Comparison of ENCODE assay signal across 19 cellular contexts in genomic region chr4:9953089-9953488, GRCh38.
DNase-seq lines count a peak whose midpoint lies in the region; ATAC-seq and TF ChIP-seq lines count a peak whose summit lies in the region.
"Had no signal": no experiment of that assay in that cellular context is flagged by ENCODE, and none has a peak within 500 bp of the region (broad histone marks: within the 10 kb centered on the region; RNA-seq: fewer than 3 reads in every experiment).

No MANE protein-coding gene starts in this region.

- TF ChIP-seq POLR2A in IMR-90 (IDR thresholded peaks at IDR 0.05; ENCODE audit: low read depth, low read length) (no peak), esophagus muscularis mucosa (IDR thresholded peaks at IDR 0.05; ENCODE audit: low read depth) (no peak)

- BruUV-seq in IMR-90 (replicated peaks; lab: Mats Ljungman, UMichigan), result no TSS peak

- no peaks in the 10 kb centered on the region for H4K20me1 ChIP-seq in IMR-90 (ENCODE audit: insufficient read depth, low read length)
- H4K20me1 ChIP-seq: BLaER1 had no signal

- in situ Hi-C loops in IMR-90 (cut with MboI; ENCODE audit: low sequenced_read_pairs), result no loop called here

- H3K79me1 ChIP-seq in IMR-90 (ENCODE audit: low read depth in 1 of 2, low read length in 2 of 2), result no peaks in the 10 kb centered on the region

- CTCF ChIA-PET in IMR-90 (lab: Yijun Ruan, JAX), result no interaction called here
- CTCF ChIA-PET in CD8-positive, alpha-beta memory T cell (lab: Charles Lee), result no interaction called here

- intact Hi-C loops in IMR-90 (cut with micrococcal nuclease) (no loop called here), esophagus muscularis mucosa (cut with DNase I) (no loop called here)

- no peaks in the 10 kb centered on the region for H3K27me3 ChIP-seq in IMR-90 (ENCODE audit: control insufficient read depth, insufficient read depth, low read length)
- no peaks in the 10 kb centered on the region for H3K27me3 ChIP-seq in esophagus muscularis mucosa
- no peaks in the 10 kb centered on the region for H3K27me3 ChIP-seq in CD8-positive, alpha-beta memory T cell (ENCODE audit: insufficient read depth, low read length, poor library complexity, severe bottlenecking)
- H3K27me3 ChIP-seq: BLaER1 had no signal

- H2BK15ac ChIP-seq in IMR-90 (ENCODE audit: low read depth, low read length), result no peak overlapping the region

- H3K27me3 Mint-ChIP-seq in stimulated activated naive B cell treated with anti-CD40 and anti-IgM and Interleukin-4, amounts not matched to agents 10 μg/mL and 1 μg/mL and 100 μg/mL, for 72 hours, result peaks cover 0 to 14% of the 10 kb centered on the region in 2 donors
- peaks cover 3 to 9% of the 10 kb centered on the region in 2 donors for H3K27me3 Mint-ChIP-seq in CD8-positive, alpha-beta memory T cell
- H3K27me3 Mint-ChIP-seq in stimulated activated naive CD8-positive, alpha-beta T cell treated with anti-CD3 and anti-CD28 coated beads, Interleukin-15, amount 100 ng/mL, for 72 hours, result no peaks in the 10 kb centered on the region

- peaks cover 0 to 2% of the 10 kb centered on the region in 2 donors for H3K36me3 Mint-ChIP-seq in stimulated activated naive B cell treated with anti-CD40 and anti-IgM and Interleukin-4, amounts not matched to agents 10 μg/mL and 1 μg/mL and 100 μg/mL, for 72 hours
- peaks cover 0 to 10% (median under 1%) of the 10 kb centered on the region in 3 donors for H3K36me3 Mint-ChIP-seq in CD8-positive, alpha-beta memory T cell
- H3K36me3 Mint-ChIP-seq: CD4-positive, CD25-positive, alpha-beta regulatory T cell; CD8-positive, alpha-beta T cell had no signal

- no peak overlapping the region for H4K91ac ChIP-seq in IMR-90 (ENCODE audit: insufficient read depth, low read depth, low read length)

- H3K9me1 ChIP-seq in IMR-90 (ENCODE audit: insufficient read depth, low read length), result no peaks in the 10 kb centered on the region

- no peak for TF ChIP-seq EP300 in esophagus muscularis mucosa (IDR thresholded peaks at IDR 0.05)

- no peaks in the 10 kb centered on the region for H3K9me3 ChIP-seq in IMR-90 (ENCODE audit: control insufficient read depth, insufficient read depth, low read length)
- H3K9me3 ChIP-seq in esophagus muscularis mucosa, result no peaks in the 10 kb centered on the region
- no peaks in the 10 kb centered on the region for H3K9me3 ChIP-seq in CD8-positive, alpha-beta memory T cell (ENCODE audit: low read length)
- H3K9me3 ChIP-seq: BLaER1 had no signal

- no peak overlapping the region for H2AK9ac ChIP-seq in IMR-90 (replicated peaks; ENCODE audit: low read depth, low read length, poor library complexity)

- no peak overlapping the region for H2BK20ac ChIP-seq in IMR-90 (ENCODE audit: low read depth, low read length)

- no peak overlapping the region for H2BK5ac ChIP-seq in IMR-90 (ENCODE audit: low read depth, low read length, poor library complexity, severe bottlenecking)

- H3K18ac ChIP-seq in IMR-90 (ENCODE audit: low read depth, low read length), result no peak overlapping the region

- no peak overlapping the region for H2BK120ac ChIP-seq in IMR-90 (ENCODE audit: low read depth, low read length)

- H3K9me3 Mint-ChIP-seq in stimulated activated naive B cell treated with anti-CD40 and anti-IgM and Interleukin-4, amounts not matched to agents 10 μg/mL and 1 μg/mL and 100 μg/mL, for 72 hours, result no peaks in the 10 kb centered on the region
- H3K9me3 Mint-ChIP-seq in CD8-positive, alpha-beta memory T cell, result peaks cover 0 to 6% (median 0%) of the 10 kb centered on the region in 5 donors
- no peaks in the 10 kb centered on the region for H3K9me3 Mint-ChIP-seq in stimulated activated naive CD8-positive, alpha-beta T cell treated with anti-CD3 and anti-CD28 coated beads, Interleukin-15, amount 100 ng/mL, for 72 hours
- H3K9me3 Mint-ChIP-seq: GM23338, H9 had no signal

- no peak overlapping the region; the same call in 1 of the 2 replicates for H2AK5ac ChIP-seq in IMR-90 (ENCODE audit: low read depth, low read length)

- H3K4me3 Mint-ChIP-seq in stimulated activated naive B cell treated with anti-CD40 and anti-IgM and Interleukin-4, amounts not matched to agents 10 μg/mL and 1 μg/mL and 100 μg/mL, for 72 hours, result no peak overlapping the region
- H3K4me3 Mint-ChIP-seq in CD8-positive, alpha-beta memory T cell, result no peak overlapping the region
- no peak overlapping the region for H3K4me3 Mint-ChIP-seq in stimulated activated naive CD8-positive, alpha-beta T cell treated with anti-CD3 and anti-CD28 coated beads, Interleukin-15, amount 100 ng/mL, for 72 hours
- H3K4me3 Mint-ChIP-seq: B cell; CD4-positive, CD25-positive, alpha-beta regulatory T cell; CD8-positive, alpha-beta T cell; GM23338; H9 had no signal

- H3K4me1 Mint-ChIP-seq in stimulated activated naive B cell treated with anti-CD40 and anti-IgM and Interleukin-4, amounts not matched to agents 10 μg/mL and 1 μg/mL and 100 μg/mL, for 72 hours, result no peaks in the 10 kb centered on the region
- H3K4me1 Mint-ChIP-seq in CD8-positive, alpha-beta memory T cell, result no peaks in the 10 kb centered on the region
- no peaks in the 10 kb centered on the region for H3K4me1 Mint-ChIP-seq in stimulated activated naive CD8-positive, alpha-beta T cell treated with anti-CD3 and anti-CD28 coated beads, Interleukin-15, amount 100 ng/mL, for 72 hours
- H3K4me1 Mint-ChIP-seq: B cell; CD4-positive, CD25-positive, alpha-beta regulatory T cell had no signal

- TF ChIP-seq RAD21 in IMR-90 (IDR thresholded peaks at IDR 0.05; ENCODE audit: low read length), result no peak

- H3K36me3 ChIP-seq in IMR-90 (ENCODE audit: control insufficient read depth, insufficient read depth, low read length), result no peaks in the 10 kb centered on the region
- no peaks in the 10 kb centered on the region for H3K36me3 ChIP-seq in esophagus muscularis mucosa
- H3K36me3 ChIP-seq in CD8-positive, alpha-beta memory T cell (ENCODE audit: insufficient read depth, low read length), result no peaks in the 10 kb centered on the region
- H3K36me3 ChIP-seq: BLaER1 had no signal

- ATAC-seq in IMR-90 (ENCODE audit: low read depth), result no peak
- ATAC-seq in stimulated activated naive B cell treated with anti-CD40 and anti-IgM and Interleukin-4, amounts not matched to agents 10 μg/mL and 1 μg/mL and 100 μg/mL, for 72 hours (replicated peaks), result no peak
- no peak for ATAC-seq in stimulated activated naive CD8-positive, alpha-beta T cell treated with anti-CD3 and anti-CD28 coated beads, Interleukin-15, amount 100 ng/mL, for 72 hours
- ATAC-seq: CD8-positive, alpha-beta T cell; GM12878; HCT116 had no signal

- no peak overlapping the region for H3K9ac ChIP-seq in IMR-90 (ENCODE audit: low read depth, low read length)
- H3K9ac ChIP-seq: BLaER1 had no signal

- H3K4ac ChIP-seq in IMR-90 (ENCODE audit: low read depth, low read length), result no peak overlapping the region

- H3K4me1 ChIP-seq in IMR-90 (ENCODE audit: control insufficient read depth, insufficient read depth, low read length), result no peaks in the 10 kb centered on the region; the same call in 1 of the 2 replicates
- H3K4me1 ChIP-seq in esophagus muscularis mucosa, result peaks cover 0 to under 1% (median 0%) of the 10 kb centered on the region in 4 donors
- H3K4me1 ChIP-seq in CD8-positive, alpha-beta memory T cell (ENCODE audit: insufficient read depth, low read length), result no peaks in the 10 kb centered on the region
- H3K4me1 ChIP-seq: BLaER1 had no signal

- peak overlapping the region; percentile 20 for H3K27ac Mint-ChIP-seq in stimulated activated naive B cell treated with anti-CD40 and anti-IgM and Interleukin-4, amounts not matched to agents 10 μg/mL and 1 μg/mL and 100 μg/mL, for 72 hours
- H3K27ac Mint-ChIP-seq in CD8-positive, alpha-beta memory T cell, result no peak overlapping the region
- H3K27ac Mint-ChIP-seq in stimulated activated naive CD8-positive, alpha-beta T cell treated with anti-CD3 and anti-CD28 coated beads, Interleukin-15, amount 100 ng/mL, for 72 hours, result no peak overlapping the region
- H3K27ac Mint-ChIP-seq: B cell; CD4-positive, CD25-positive, alpha-beta regulatory T cell; CD8-positive, alpha-beta T cell; GM23338 had no signal

- TF ChIP-seq CTCF in IMR-90 (conservative IDR thresholded peaks at IDR 0.05; ENCODE audit: low read depth, low read length) (no peak), esophagus muscularis mucosa (IDR thresholded peaks at IDR 0.05) (no peak)

- no peak overlapping the region for H3K56ac ChIP-seq in IMR-90 (ENCODE audit: extremely low read depth, insufficient read depth, low read length)

- H4K8ac ChIP-seq in IMR-90 (ENCODE audit: low read depth in 2 of 2, low read length in 2 of 2), result no peak overlapping the region

- H3K27ac ChIP-seq in IMR-90 (ENCODE audit: insufficient read depth, low read length) (no peak overlapping the region), esophagus muscularis mucosa (replicated peaks in 1 of 4) (no peak overlapping the region)
- H3K27ac ChIP-seq in CD8-positive, alpha-beta memory T cell (ENCODE audit: low read depth, low read length), result no peak overlapping the region
- H3K27ac ChIP-seq: BLaER1, C4-2B had no signal

- H3K14ac ChIP-seq in IMR-90 (replicated peaks; ENCODE audit: low read depth, low read length), result no peak overlapping the region

- no peak overlapping the region for H3K4me2 ChIP-seq in IMR-90 (ENCODE audit: low read depth, low read length)
- H3K4me2 ChIP-seq: BLaER1, GM23338 had no signal

- no peak overlapping the region for H4K5ac ChIP-seq in IMR-90 (ENCODE audit: low read depth, low read length)

- H3K23ac ChIP-seq in IMR-90 (ENCODE audit: low read depth, low read length), result no peak overlapping the region

- WGBS in IMR-90 (ENCODE audit: extremely low coverage in 2 of 2, insufficient read length in 1 of 2), 2 experiments, result 80% methylated on average over 1 of the region's 4 CpGs; no CpG with 5 or more reads in 1 of the 2 experiments
- WGBS in esophagus muscularis mucosa, result 92% methylated on average over 3 of the region's 4 CpGs

- DNase-seq in IMR-90 (no peak), esophagus muscularis mucosa (ENCODE audit: extremely low spot score) (peak; percentile 53)
- no peak for DNase-seq in stimulated activated naive B cell treated with anti-CD40 and anti-IgM and Interleukin-4, amounts not matched to agents 10 μg/mL and 1 μg/mL and 100 μg/mL, for 72 hours
- no peak for DNase-seq in stimulated activated naive CD4-positive, alpha-beta T cell treated with Interleukin-2 at 50 U/mL for 16 hours (lab: John Stamatoyannopoulos, UW)
- DNase-seq in CD8-positive, alpha-beta memory T cell, result no peak
- DNase-seq in stimulated activated naive CD8-positive, alpha-beta T cell treated with anti-CD3 and anti-CD28 coated beads, Interleukin-15, amount 100 ng/mL, for 72 hours, result no peak
- DNase-seq: CD4-positive, CD25-positive, alpha-beta regulatory T cell; CD8-positive, alpha-beta T cell; DMS 273 treated with DMSO at 0.1 percent for 48 hours; DMS79; EL; GDM1 had no signal

- dilution Hi-C loops in IMR-90 (cut with HindIII; ENCODE audit: low sequenced_read_pairs, unreplicated experiment), result no loop called here

- H3K4me3 ChIP-seq in IMR-90 (ENCODE audit: insufficient read depth, low read depth, low read length) (no peak overlapping the region), esophagus muscularis mucosa (no peak overlapping the region)
- no peak overlapping the region for H3K4me3 ChIP-seq in CD8-positive, alpha-beta memory T cell (ENCODE audit: low read length)
- H3K4me3 ChIP-seq: BLaER1, GM12878, GM23338 had no signal

- POLR2A ChIA-PET in IMR-90 (lab: Charles Lee; ENCODE audit: unreplicated experiment), result no interaction called here
- POLR2A ChIA-PET in CD8-positive, alpha-beta memory T cell (lab: Charles Lee), result no interaction called here

- H2AFZ ChIP-seq in IMR-90 (replicated peaks; ENCODE audit: low read length, poor library complexity), result peak overlapping the region; percentile 21
- H2AFZ ChIP-seq: GM23338 had no signal
